Comparison of ENCODE assay signal across 17 cellular contexts in genomic region chr11:28476053-28476452, GRCh38.
"Had no signal": no experiment of that assay in that cellular context is flagged by ENCODE, and none has a peak within 500 bp of the region (broad histone marks: within the 10 kb centered on the region; RNA-seq: fewer than 3 reads in every experiment).

No MANE protein-coding gene starts in this region.

- H3K27me3 ChIP-seq: upper lobe of right lung had no signal

- H3K4me3 Mint-ChIP-seq: activated CD8-positive, alpha-beta T cell treated with anti-CD3 and anti-CD28 coated beads, Interleukin-2, amount 10 ng/mL, durations not matched to agents 7 days and 5 days; activated naive CD8-positive, alpha-beta T cell treated with anti-CD3 and anti-CD28 coated beads, Interleukin-2, amount 10 ng/mL, durations not matched to agents 7 days and 5 days; central memory CD8-positive, alpha-beta T cell; immature natural killer cell; natural killer cell; T-helper 1 cell treated with Interleukin-12 subunit alpha and Interleukin-12 subunit beta and Interleukin-4 antibody, amounts not matched to agents 30 μg/mL and 1 μg/mL, for 36 hours; WTC11 had no signal

- H3K4me3 ChIP-seq: prostate gland, upper lobe of right lung had no signal

- H3K36me3 ChIP-seq: prostate gland, upper lobe of right lung had no signal

- H3K36me3 Mint-ChIP-seq: activated naive CD8-positive, alpha-beta T cell treated with anti-CD3 and anti-CD28 coated beads, Interleukin-2, amount 10 ng/mL, durations not matched to agents 7 days and 5 days; immature natural killer cell; natural killer cell; WTC11 had no signal

- H3K9me3 ChIP-seq: prostate gland, upper lobe of right lung had no signal

- H3K27me3 Mint-ChIP-seq: activated naive CD8-positive, alpha-beta T cell treated with anti-CD3 and anti-CD28 coated beads, Interleukin-2, amount 10 ng/mL, durations not matched to agents 7 days and 5 days; central memory CD8-positive, alpha-beta T cell had no signal

- ATAC-seq: activated CD8-positive, alpha-beta T cell treated with anti-CD3 and anti-CD28 coated beads, Interleukin-2, amount 10 ng/mL, durations not matched to agents 7 days and 5 days; natural killer cell; sciatic nerve; upper lobe of right lung; WTC11 had no signal

- H3K27ac ChIP-seq: epithelial cell of prostate, prostate gland, upper lobe of right lung had no signal

- DNase-seq: activated CD4-positive, alpha-beta T cell treated with anti-CD3 and anti-CD28 coated beads for 48 hours; activated CD8-positive, alpha-beta memory T cell treated with anti-CD3 and anti-CD28 coated beads, Interleukin-2, amount 50 U/mL, for 48 hours; activated CD8-positive, alpha-beta T cell treated with anti-CD3 and anti-CD28 coated beads, Interleukin-2, amount 10 ng/mL, durations not matched to agents 7 days and 5 days; activated naive CD8-positive, alpha-beta T cell treated with anti-CD3 and anti-CD28 coated beads, Interleukin-2, amount 10 ng/mL, durations not matched to agents 7 days and 5 days; aorta; effector memory CD4-positive, alpha-beta T cell; immature natural killer cell; natural killer cell; stimulated activated CD4-positive, alpha-beta T cell treated with anti-CD3 and anti-CD28 coated beads, Interleukin-2, amount 100 ng/mL, for 24 hours; stimulated activated naive CD4-positive, alpha-beta T cell; upper lobe of right lung had no signal

- H3K9me3 Mint-ChIP-seq: activated naive CD8-positive, alpha-beta T cell treated with anti-CD3 and anti-CD28 coated beads, Interleukin-2, amount 10 ng/mL, durations not matched to agents 7 days and 5 days; T-helper 1 cell treated with Interleukin-12 subunit alpha and Interleukin-12 subunit beta and Interleukin-4 antibody, amounts not matched to agents 30 μg/mL and 1 μg/mL, for 36 hours had no signal

- H3K27ac Mint-ChIP-seq: activated CD8-positive, alpha-beta T cell treated with anti-CD3 and anti-CD28 coated beads, Interleukin-2, amount 10 ng/mL, durations not matched to agents 7 days and 5 days; activated naive CD8-positive, alpha-beta T cell treated with anti-CD3 and anti-CD28 coated beads, Interleukin-2, amount 10 ng/mL, durations not matched to agents 7 days and 5 days; immature natural killer cell; natural killer cell; T-helper 1 cell treated with Interleukin-12 subunit alpha and Interleukin-12 subunit beta and Interleukin-4 antibody, amounts not matched to agents 30 μg/mL and 1 μg/mL, for 36 hours; WTC11 had no signal

- H3K4me1 Mint-ChIP-seq: activated naive CD8-positive, alpha-beta T cell treated with anti-CD3 and anti-CD28 coated beads, Interleukin-2, amount 10 ng/mL, durations not matched to agents 7 days and 5 days; central memory CD8-positive, alpha-beta T cell; immature natural killer cell; natural killer cell had no signal

- H3K4me1 ChIP-seq: prostate gland, upper lobe of right lung had no signal
